In genomic region chr9:114287001-114287762, GRCh38 we compare ENCODE assay signal across 15 cellular contexts. TPM values are rescaled to one million over a fixed set of nuclear protein-coding genes. Genes with fewer than 3 reads are reported as not detected.
DNase-seq lines count a peak whose midpoint lies in the region; ATAC-seq and TF ChIP-seq lines count a peak whose summit lies in the region.
"Had no signal": no experiment of that assay in that cellular context is flagged by ENCODE, and none has a peak within 500 bp of the region (broad histone marks: within the 10 kb centered on the region; RNA-seq: fewer than 3 reads in every experiment).

No MANE protein-coding gene starts in this region.

- no peak overlapping the region for H3K9ac ChIP-seq in IMR-90 (ENCODE audit: low read depth, low read length)
- H3K9ac ChIP-seq: SK-N-SH had no signal

- peaks cover 23% of the 10 kb centered on the region for H3K9me1 ChIP-seq in IMR-90 (ENCODE audit: insufficient read depth, low read length)

- no peak overlapping the region for H3K27ac ChIP-seq in IMR-90 (ENCODE audit: insufficient read depth, low read length)

- H3K36me3 ChIP-seq in IMR-90 (ENCODE audit: control insufficient read depth, insufficient read depth, low read length) (peaks cover 8% of the 10 kb centered on the region), MG63 (0 out of 2 replicates have a peak, but pooled peaks cover 3% of the 10 kb centered on the region)

- ATAC-seq in IMR-90 (ENCODE audit: low read depth), result no peak
- no peak for ATAC-seq in omental fat pad (ENCODE audit: low FRiP score)
- ATAC-seq in HG03354 (IDR thresholded peaks at IDR 0.05; ENCODE audit: poor library complexity, severe bottlenecking, unreplicated experiment), result no peak
- ATAC-seq: GM12878; naive thymus-derived CD4-positive, alpha-beta T cell had no signal

- no peak for TF ChIP-seq CTCF in IMR-90 (conservative IDR thresholded peaks at IDR 0.05; ENCODE audit: low read depth, low read length)
- no peak for TF ChIP-seq CTCF in omental fat pad (IDR thresholded peaks at IDR 0.05)

- peak overlapping the region; percentile 18; the same call in 1 of the 3 replicates for H2BK15ac ChIP-seq in IMR-90 (ENCODE audit: low read depth, low read length)

- H3K9me3 ChIP-seq in IMR-90 (ENCODE audit: control insufficient read depth, insufficient read depth, low read length) (no peaks in the 10 kb centered on the region), MG63 (no peaks in the 10 kb centered on the region)
- H3K9me3 ChIP-seq: SK-N-SH had no signal

- CTCF ChIA-PET in IMR-90 (lab: Yijun Ruan, JAX), result interaction anchor here (1.0 to 2.0 kb wide), 4 partner anchors 131 to 204 kb away, joined by 4 to 10 read pairs (median 6); partner anchors contain the start of gene COL27A1

- no peaks in the 10 kb centered on the region for H4K20me1 ChIP-seq in IMR-90 (ENCODE audit: insufficient read depth, low read length)

- H3K27me3 ChIP-seq in IMR-90 (ENCODE audit: control insufficient read depth, insufficient read depth, low read length), result no peaks in the 10 kb centered on the region
- no peaks in the 10 kb centered on the region for H3K27me3 ChIP-seq in MG63

- H2BK20ac ChIP-seq in IMR-90 (ENCODE audit: low read depth, low read length), result peak overlapping the region; percentile 92

- peak overlapping the region; percentile 31 for H2AK9ac ChIP-seq in IMR-90 (replicated peaks; ENCODE audit: low read depth, low read length, poor library complexity)

- no peak for TF ChIP-seq POLR2A in IMR-90 (IDR thresholded peaks at IDR 0.05; ENCODE audit: low read depth, low read length)

- dilution Hi-C loops in IMR-90 (cut with HindIII; ENCODE audit: low sequenced_read_pairs, unreplicated experiment), result no loop called here

- DNase-seq in NCI-H2081 (lab: John Stamatoyannopoulos, UW), result peak; percentile 48 to 66
- no peak for DNase-seq in NCI-H2081 treated with DMSO at 0.1 percent for 48 hours (lab: John Stamatoyannopoulos, UW)
- no peak for DNase-seq in IMR-90
- peak; percentile 67 for DNase-seq in cerebellar cortex (ENCODE audit: low spot score)
- DNase-seq in omental fat pad (ENCODE audit: low spot score), result peak; percentile 21
- DNase-seq in amygdala (lab: John Stamatoyannopoulos, UW), result no peak
- DNase-seq in MG63, result no peak
- DNase-seq: activated CD4-positive, alpha-beta T cell treated with anti-CD3 and anti-CD28 coated beads for 1 hour; activated naive CD4-positive, alpha-beta T cell treated with Interleukin-2 at 50 U/mL for 16 hours; HCEC 1CT; naive thymus-derived CD4-positive, alpha-beta T cell had no signal

- no peak overlapping the region for H4K5ac ChIP-seq in IMR-90 (ENCODE audit: low read depth, low read length)

- H2BK120ac ChIP-seq in IMR-90 (ENCODE audit: low read depth, low read length), result peak overlapping the region; percentile 93

- peaks cover 0 to 18% of the 10 kb centered on the region in 2 experiments; a peak in 2 of 4 replicates for H3K79me1 ChIP-seq in IMR-90 (ENCODE audit: low read depth in 1 of 2, low read length in 2 of 2)

- WGBS in IMR-90 (ENCODE audit: extremely low coverage in 2 of 2, insufficient read length in 1 of 2), 2 experiments, result 92% methylated on average over 9 of the region's 16 CpGs; no CpG with 5 or more reads in 1 of the 2 experiments

- H3K23ac ChIP-seq in IMR-90 (ENCODE audit: low read depth, low read length), result no peak overlapping the region

- peaks cover 21% of the 10 kb centered on the region for H3K4me1 ChIP-seq in IMR-90 (ENCODE audit: control insufficient read depth, insufficient read depth, low read length)

- H2AFZ ChIP-seq in IMR-90 (replicated peaks; ENCODE audit: low read length, poor library complexity), result peak overlapping the region; percentile 79

- BruUV-seq in IMR-90 (replicated peaks; lab: Mats Ljungman, UMichigan), result no TSS peak

- peak overlapping the region; percentile 55 for H2BK5ac ChIP-seq in IMR-90 (ENCODE audit: low read depth, low read length, poor library complexity, severe bottlenecking)

- intact Hi-C loops in IMR-90 (cut with micrococcal nuclease), result no loop called here

- POLR2A ChIA-PET in IMR-90 (lab: Charles Lee; ENCODE audit: unreplicated experiment), result no interaction called here

- peak overlapping the region; percentile 88 for H3K14ac ChIP-seq in IMR-90 (replicated peaks; ENCODE audit: low read depth, low read length)

- TF ChIP-seq RAD21 in IMR-90 (IDR thresholded peaks at IDR 0.05; ENCODE audit: low read length), result no peak

- H2AK5ac ChIP-seq in IMR-90 (ENCODE audit: low read depth, low read length), result peak overlapping the region; percentile 90

- no peak overlapping the region for H3K18ac ChIP-seq in IMR-90 (ENCODE audit: low read depth, low read length)

- H3K4ac ChIP-seq in IMR-90 (ENCODE audit: low read depth, low read length), result peak overlapping the region; percentile 93

- in situ Hi-C loops in IMR-90 (cut with MboI; ENCODE audit: low sequenced_read_pairs), result loop anchor here (5.0 kb wide), 1 partner anchor 125 kb away; no protein-coding TSS in a partner anchor

- H4K8ac ChIP-seq in IMR-90 (ENCODE audit: low read depth in 2 of 2, low read length in 2 of 2), result peak overlapping the region in 1 of 2 experiments; percentile 84; a peak in 1 of 4 replicates

- no peak overlapping the region for H3K4me2 ChIP-seq in IMR-90 (ENCODE audit: low read depth, low read length)

- H4K91ac ChIP-seq in IMR-90 (ENCODE audit: insufficient read depth, low read depth, low read length), result peak overlapping the region; percentile 86

- no peak overlapping the region for H3K56ac ChIP-seq in IMR-90 (ENCODE audit: extremely low read depth, insufficient read depth, low read length)

- H3K4me3 ChIP-seq in IMR-90 (ENCODE audit: insufficient read depth, low read depth, low read length) (no peak overlapping the region), MG63 (no peak overlapping the region)
- H3K4me3 ChIP-seq: GM12878 had no signal

TF ChIP-seq in IMR-90, 13 proteins besides CTCF, POLR2A, EP300 and RAD21:
- TF ChIP-seq MAFK (IDR thresholded peaks at IDR 0.05; ENCODE audit: low read depth, low read length) (no peak), RFX5 (IDR thresholded peaks at IDR 0.05; ENCODE audit: low read depth, low read length) (no peak), SMC3 (IDR thresholded peaks at IDR 0.05; ENCODE audit: low read depth, low read length) (no peak)

RNA-seq across cellular contexts. Expression of gene ORM1, which starts 35.7 kb away (rescaled TPM):
- total RNA-seq in IMR-90 (2012; rRNA removed), result 0.18 TPM in 1 of 2 replicates, not detected in the other
- polyA plus RNA-seq in IMR-90 (2012; rRNA removed), result 0.30 TPM in 1 of 2 replicates, not detected in the other
- 0.11 and 0.26 TPM in 2 replicates for polyA plus RNA-seq in IMR-90 (2012; cell fraction: cytosol; rRNA removed)
- polyA plus RNA-seq in IMR-90 (2012; cell fraction: nucleus; rRNA removed; ENCODE audit: low replicate concordance), result 0.11 TPM in 1 of 2 replicates, not detected in the other
- total RNA-seq in omental fat pad, result 1 to 10 TPM in 2 of 4 donors, under 1 TPM in 1, not detected in 1; 0.65 to 5.4 (median 1.0) TPM
- total RNA-seq in MG63 (2014; rRNA removed; shearing (Covaris generic); ENCODE audit: low replicate concordance), result not detected in 2 replicates
- polyA plus RNA-seq: GM12878; naive thymus-derived CD4-positive, alpha-beta T cell; SK-N-SH had no signal

RNA-seq across cellular contexts. Expression of gene ORM2, which starts 42.5 kb away (rescaled TPM):
- total RNA-seq in IMR-90 (2012; rRNA removed) (not detected in 2 replicates), omental fat pad (1 to 10 TPM in 1 of 4 donors, not detected in 3; 1.6 TPM)
- polyA plus RNA-seq in IMR-90 (2012; rRNA removed), result not detected in 2 replicates
- not detected in 2 replicates for polyA plus RNA-seq in IMR-90 (2012; cell fraction: cytosol; rRNA removed)
- not detected in 2 replicates for polyA plus RNA-seq in IMR-90 (2012; cell fraction: nucleus; rRNA removed; ENCODE audit: low replicate concordance)
- total RNA-seq in MG63 (2014; rRNA removed; shearing (Covaris generic); ENCODE audit: low replicate concordance), result not detected in 2 replicates
- total RNA-seq: naive thymus-derived CD4-positive, alpha-beta T cell; ureter had no signal
- polyA plus RNA-seq: GM12878; naive thymus-derived CD4-positive, alpha-beta T cell; SK-N-SH had no signal

Comparison
In these comparisons a context has a peak if more than half of its experiments do, and no peak if none do; other contexts are left out.
1. DNase-seq: peak in NCI-H2081 (2 of 2), cerebellar cortex (single experiment) and omental fat pad (single experiment); none in NCI-H2081 treated with DMSO at 0.1 percent for 48 hours (single experiment), IMR-90 (single experiment), amygdala (0 of 56) and MG63 (single experiment).